1 cellular context compared by ENCODE assay signal in the genomic region with DNA sequence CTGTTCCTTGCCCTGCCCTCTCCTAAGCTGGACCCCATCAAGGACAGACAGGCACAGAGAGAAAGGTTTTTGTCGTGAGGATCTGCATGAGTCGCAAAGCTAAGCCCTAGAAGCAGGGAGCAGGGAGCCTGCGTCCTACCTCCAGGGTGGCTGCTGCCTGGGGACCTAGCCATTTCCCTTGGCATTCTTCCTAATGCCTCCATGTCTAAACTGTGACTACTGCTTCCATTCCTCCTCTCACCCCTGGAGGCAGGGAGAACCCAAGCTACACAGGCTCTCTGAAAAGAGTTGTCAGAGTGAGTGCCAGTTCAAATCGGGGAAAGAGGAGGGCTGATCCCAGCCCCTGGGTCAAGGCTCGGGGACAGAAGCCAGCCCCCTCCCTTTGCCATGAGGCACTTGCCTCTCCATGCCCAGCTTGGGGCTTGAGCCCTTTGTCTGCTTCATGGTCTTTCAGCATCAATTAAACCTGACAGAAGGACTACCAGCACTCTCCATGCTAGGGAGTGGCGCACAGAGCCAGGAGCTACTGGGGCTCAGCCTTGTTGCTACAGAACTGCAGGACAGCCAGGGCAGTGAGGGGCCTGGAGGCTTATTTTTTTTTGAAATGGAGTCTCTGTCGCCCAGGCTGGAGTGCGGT.
TF ChIP-seq lines count a peak whose summit lies in the region.

No MANE protein-coding gene starts in this region.

TF ChIP-seq in WTC11, 78 proteins besides CTCF, POLR2A, EP300 and RAD21 (continued from another document):
- TF ChIP-seq, protein P1, sequence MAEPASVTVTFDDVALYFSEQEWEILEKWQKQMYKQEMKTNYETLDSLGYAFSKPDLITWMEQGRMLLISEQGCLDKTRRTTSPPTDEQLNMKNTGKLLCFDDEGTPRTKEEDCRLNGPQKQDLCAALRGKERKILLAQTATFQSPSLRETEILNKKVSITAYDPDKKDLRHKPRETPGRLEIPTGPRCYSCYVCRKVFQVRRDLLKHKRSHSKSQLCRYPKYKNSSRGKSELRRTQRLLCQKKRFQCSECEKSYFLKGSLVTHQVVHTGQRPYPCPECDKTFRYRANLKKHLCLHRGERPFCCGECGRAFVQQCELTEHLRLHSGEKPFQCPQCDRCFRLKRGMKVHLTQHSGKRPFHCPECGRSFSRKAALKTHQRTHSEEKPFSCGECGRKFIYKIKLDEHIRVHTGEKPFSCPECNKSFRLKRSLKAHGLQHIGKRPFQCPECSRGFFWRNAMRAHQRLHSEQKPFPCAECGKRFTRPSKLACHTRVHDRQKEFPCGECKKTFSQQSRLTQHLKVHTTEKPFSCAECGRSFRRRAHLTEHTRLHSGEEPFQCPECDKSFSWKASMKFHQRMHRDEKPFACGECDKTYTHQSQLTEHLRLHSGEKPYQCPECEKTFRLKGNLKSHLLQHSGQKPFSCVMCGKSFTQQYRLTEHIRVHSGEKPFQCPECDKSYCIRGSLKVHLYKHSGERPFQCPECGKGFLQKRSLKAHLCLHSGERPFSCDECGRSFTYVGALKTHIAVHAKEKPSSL (CRISPR knock-in tag; conservative IDR thresholded peaks at IDR 0.05) = no peak
